1 cellular context compared by ENCODE assay signal in the genomic region with DNA sequence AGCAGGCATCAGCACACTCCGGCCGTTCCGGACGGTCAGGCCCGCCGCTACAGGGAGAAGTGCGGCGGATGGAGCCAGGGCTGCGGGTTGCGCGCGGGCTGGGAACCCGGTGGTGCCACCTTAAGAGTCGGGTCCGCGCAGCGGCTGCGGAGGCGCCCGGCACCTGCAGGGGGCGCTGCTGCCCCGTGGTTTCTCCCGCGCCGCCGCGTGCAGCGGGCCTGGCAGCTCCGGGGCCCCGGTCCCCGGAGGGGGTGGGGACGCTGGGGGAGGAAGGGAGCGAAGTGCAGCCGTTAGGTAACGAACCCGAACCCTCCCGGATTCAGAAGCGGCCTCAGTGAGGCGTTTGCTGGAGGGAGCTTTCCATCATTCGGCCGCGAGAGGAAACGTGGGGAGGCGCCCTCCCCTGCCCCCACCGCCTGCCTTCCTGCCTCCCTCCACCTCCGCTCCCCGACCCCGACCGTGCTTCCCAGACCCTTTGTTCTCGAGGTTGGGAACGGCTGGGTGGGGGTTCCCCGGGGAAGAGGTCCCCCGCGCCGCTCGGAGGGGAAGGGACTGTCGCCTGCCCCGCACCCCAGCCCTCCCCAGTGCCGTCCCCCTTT.
TF ChIP-seq lines count a peak whose summit lies in the region.

No MANE protein-coding gene starts in this region.

TF ChIP-seq in HEK293, 187 proteins besides CTCF, POLR2A, EP300 and RAD21 (continued from another document):
- TF ChIP-seq, protein P1, sequence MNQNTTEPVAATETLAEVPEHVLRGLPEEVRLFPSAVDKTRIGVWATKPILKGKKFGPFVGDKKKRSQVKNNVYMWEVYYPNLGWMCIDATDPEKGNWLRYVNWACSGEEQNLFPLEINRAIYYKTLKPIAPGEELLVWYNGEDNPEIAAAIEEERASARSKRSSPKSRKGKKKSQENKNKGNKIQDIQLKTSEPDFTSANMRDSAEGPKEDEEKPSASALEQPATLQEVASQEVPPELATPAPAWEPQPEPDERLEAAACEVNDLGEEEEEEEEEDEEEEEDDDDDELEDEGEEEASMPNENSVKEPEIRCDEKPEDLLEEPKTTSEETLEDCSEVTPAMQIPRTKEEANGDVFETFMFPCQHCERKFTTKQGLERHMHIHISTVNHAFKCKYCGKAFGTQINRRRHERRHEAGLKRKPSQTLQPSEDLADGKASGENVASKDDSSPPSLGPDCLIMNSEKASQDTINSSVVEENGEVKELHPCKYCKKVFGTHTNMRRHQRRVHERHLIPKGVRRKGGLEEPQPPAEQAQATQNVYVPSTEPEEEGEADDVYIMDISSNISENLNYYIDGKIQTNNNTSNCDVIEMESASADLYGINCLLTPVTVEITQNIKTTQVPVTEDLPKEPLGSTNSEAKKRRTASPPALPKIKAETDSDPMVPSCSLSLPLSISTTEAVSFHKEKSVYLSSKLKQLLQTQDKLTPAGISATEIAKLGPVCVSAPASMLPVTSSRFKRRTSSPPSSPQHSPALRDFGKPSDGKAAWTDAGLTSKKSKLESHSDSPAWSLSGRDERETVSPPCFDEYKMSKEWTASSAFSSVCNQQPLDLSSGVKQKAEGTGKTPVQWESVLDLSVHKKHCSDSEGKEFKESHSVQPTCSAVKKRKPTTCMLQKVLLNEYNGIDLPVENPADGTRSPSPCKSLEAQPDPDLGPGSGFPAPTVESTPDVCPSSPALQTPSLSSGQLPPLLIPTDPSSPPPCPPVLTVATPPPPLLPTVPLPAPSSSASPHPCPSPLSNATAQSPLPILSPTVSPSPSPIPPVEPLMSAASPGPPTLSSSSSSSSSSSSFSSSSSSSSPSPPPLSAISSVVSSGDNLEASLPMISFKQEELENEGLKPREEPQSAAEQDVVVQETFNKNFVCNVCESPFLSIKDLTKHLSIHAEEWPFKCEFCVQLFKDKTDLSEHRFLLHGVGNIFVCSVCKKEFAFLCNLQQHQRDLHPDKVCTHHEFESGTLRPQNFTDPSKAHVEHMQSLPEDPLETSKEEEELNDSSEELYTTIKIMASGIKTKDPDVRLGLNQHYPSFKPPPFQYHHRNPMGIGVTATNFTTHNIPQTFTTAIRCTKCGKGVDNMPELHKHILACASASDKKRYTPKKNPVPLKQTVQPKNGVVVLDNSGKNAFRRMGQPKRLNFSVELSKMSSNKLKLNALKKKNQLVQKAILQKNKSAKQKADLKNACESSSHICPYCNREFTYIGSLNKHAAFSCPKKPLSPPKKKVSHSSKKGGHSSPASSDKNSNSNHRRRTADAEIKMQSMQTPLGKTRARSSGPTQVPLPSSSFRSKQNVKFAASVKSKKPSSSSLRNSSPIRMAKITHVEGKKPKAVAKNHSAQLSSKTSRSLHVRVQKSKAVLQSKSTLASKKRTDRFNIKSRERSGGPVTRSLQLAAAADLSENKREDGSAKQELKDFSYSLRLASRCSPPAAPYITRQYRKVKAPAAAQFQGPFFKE (tag by site-specific recombination; IDR thresholded peaks at IDR 0.05; ENCODE audit: borderline replicate concordance) = no peak
- TF ChIP-seq ZNF335 (tag by site-specific recombination; conservative IDR thresholded peaks at IDR 0.05) (no peak; the same call in 1 of the 2 replicates), ZFP41 (tag by site-specific recombination; IDR thresholded peaks at IDR 0.05; ENCODE audit: borderline replicate concordance) (no peak), SETDB1 (IDR thresholded peaks at IDR 0.05; ENCODE audit: insufficient read length, low read length) (no peak), ZNF658 (tag by site-specific recombination; IDR thresholded peaks at IDR 0.05) (no peak), ATF2 (tag by site-specific recombination; IDR thresholded peaks at IDR 0.05; ENCODE audit: low read depth) (no peak), HOXA7 (CRISPR knock-in tag; IDR thresholded peaks at IDR 0.05; ENCODE audit: borderline replicate concordance) (no peak), ZNF510 (tag by site-specific recombination; IDR thresholded peaks at IDR 0.05; ENCODE audit: insufficient replicate concordance) (no peak)
- TF ChIP-seq, protein P2, sequence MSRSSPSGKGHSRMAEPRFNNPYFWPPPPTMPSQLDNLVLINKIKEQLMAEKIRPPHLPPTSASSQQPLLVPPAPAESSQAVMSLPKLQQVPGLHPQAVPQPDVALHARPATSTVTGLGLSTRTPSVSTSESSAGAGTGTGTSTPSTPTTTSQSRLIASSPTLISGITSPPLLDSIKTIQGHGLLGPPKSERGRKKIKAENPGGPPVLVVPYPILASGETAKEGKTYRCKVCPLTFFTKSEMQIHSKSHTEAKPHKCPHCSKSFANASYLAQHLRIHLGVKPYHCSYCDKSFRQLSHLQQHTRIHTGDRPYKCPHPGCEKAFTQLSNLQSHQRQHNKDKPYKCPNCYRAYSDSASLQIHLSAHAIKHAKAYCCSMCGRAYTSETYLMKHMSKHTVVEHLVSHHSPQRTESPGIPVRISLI (tag by site-specific recombination; IDR thresholded peaks at IDR 0.05) = peak; percentile 38; the same call in 1 of the 2 replicates
- TF ChIP-seq, protein P3, sequence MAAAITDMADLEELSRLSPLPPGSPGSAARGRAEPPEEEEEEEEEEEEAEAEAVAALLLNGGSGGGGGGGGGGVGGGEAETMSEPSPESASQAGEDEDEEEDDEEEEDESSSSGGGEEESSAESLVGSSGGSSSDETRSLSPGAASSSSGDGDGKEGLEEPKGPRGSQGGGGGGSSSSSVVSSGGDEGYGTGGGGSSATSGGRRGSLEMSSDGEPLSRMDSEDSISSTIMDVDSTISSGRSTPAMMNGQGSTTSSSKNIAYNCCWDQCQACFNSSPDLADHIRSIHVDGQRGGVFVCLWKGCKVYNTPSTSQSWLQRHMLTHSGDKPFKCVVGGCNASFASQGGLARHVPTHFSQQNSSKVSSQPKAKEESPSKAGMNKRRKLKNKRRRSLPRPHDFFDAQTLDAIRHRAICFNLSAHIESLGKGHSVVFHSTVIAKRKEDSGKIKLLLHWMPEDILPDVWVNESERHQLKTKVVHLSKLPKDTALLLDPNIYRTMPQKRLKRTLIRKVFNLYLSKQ (tag by site-specific recombination; IDR thresholded peaks at IDR 0.05; ENCODE audit: borderline replicate concordance) = no peak
